Comparison of ENCODE assay signal across 26 cellular contexts in genomic region chr12:109150124-109150640, GRCh38.
"Had no signal": no experiment of that assay in that cellular context is flagged by ENCODE, and none has a peak within 500 bp of the region (broad histone marks: within the 10 kb centered on the region; RNA-seq: fewer than 3 reads in every experiment).

No MANE protein-coding gene starts in this region.

- ATAC-seq: activated naive CD4-positive, alpha-beta T cell treated with anti-CD3 and anti-CD28 coated beads, Interleukin-2, amount 50 U/mL, for 72 hours; activated T-cell treated with anti-CD3 and anti-CD28 coated beads, Interleukin-2, amount 50 U/mL, for 72 hours; effector memory CD8-positive, alpha-beta T cell; heart right ventricle; left lung had no signal

- H3K27me3 ChIP-seq: ascending aorta, cardiac muscle cell, dorsolateral prefrontal cortex, heart right ventricle, left lung, right atrium auricular region, thyroid gland, upper lobe of left lung had no signal

- H3K27ac ChIP-seq: ascending aorta, cardiac muscle cell, dorsolateral prefrontal cortex, left lung, prostate gland, thyroid gland, VCaP had no signal

- H3K4me1 ChIP-seq: ascending aorta had no signal

- H3K4me3 ChIP-seq: ascending aorta, cardiac muscle cell, coronary artery, dorsolateral prefrontal cortex, heart right ventricle, left lung, lung, prostate gland, right atrium auricular region, thyroid gland, upper lobe of left lung had no signal

- H3K36me3 ChIP-seq: ascending aorta, cardiac muscle cell, left lung, prostate gland, right atrium auricular region, upper lobe of left lung had no signal

- DNase-seq: activated CD4-positive, alpha-beta T cell treated with anti-CD3 and anti-CD28 coated beads for 4 hours; activated CD4-positive, alpha-beta T cell treated with anti-CD3 and anti-CD28 coated beads, Interleukin-2, amount 50 U/mL, for 4 hours; activated naive CD4-positive, alpha-beta T cell; activated T-cell treated with anti-CD3 and anti-CD28 coated beads for 4 hours; activated T-cell treated with anti-CD3 and anti-CD28 coated beads, Interleukin-2, amount 50 U/mL, for 72 hours; cerebellar nuclear complex; dorsolateral prefrontal cortex; effector memory CD8-positive, alpha-beta T cell; erythroblast; foreskin fibroblast; heart right ventricle; kidney glomerular epithelial cell; left lung; mesendoderm; stimulated activated CD4-positive, alpha-beta T cell treated with anti-CD3 and anti-CD28 coated beads, Interleukin-2, amount 100 ng/mL, for 48 hours; stimulated activated naive CD4-positive, alpha-beta T cell treated with Interleukin-2 at 50 U/mL for 16 hours; thyroid gland; upper lobe of left lung had no signal

- H3K9me3 ChIP-seq: ascending aorta, heart right ventricle, left lung, prostate gland, right atrium auricular region, thyroid gland, upper lobe of left lung had no signal
